In genomic region chr1:202130275-202130646, GRCh38 we compare ENCODE assay signal across 14 cellular contexts. TPM values are rescaled to one million over a fixed set of nuclear protein-coding genes. Genes with fewer than 3 reads are reported as not detected.
DNase-seq lines count a peak whose midpoint lies in the region; ATAC-seq, FAIRE-seq and TF ChIP-seq lines count a peak whose summit lies in the region.
"Had no signal": no experiment of that assay in that cellular context is flagged by ENCODE, and none has a peak within 500 bp of the region (broad histone marks: within the 10 kb centered on the region; RNA-seq: fewer than 3 reads in every experiment).

No MANE protein-coding gene starts in this region.

- intact Hi-C loops in prostate gland (cut with DNase I), result loop anchor here (10.0 kb wide), 1 partner anchor 235 kb away; no protein-coding TSS in a partner anchor

- no peak for FAIRE-seq in A549 (lab: Jason Lieb, UNC)

- no peak overlapping the region for H3K4ac ChIP-seq in neuronal stem cell (ENCODE audit: low read length)

- no peaks in the 10 kb centered on the region for H3K27me3 ChIP-seq in ectodermal cell (ENCODE audit: control insufficient read depth, insufficient read depth, low read length, poor library complexity, severe bottlenecking)
- no peaks in the 10 kb centered on the region for H3K27me3 ChIP-seq in neuronal stem cell (ENCODE audit: control insufficient read depth in 3 of 3, insufficient read depth in 3 of 3, low read depth in 1 of 3, low read length in 3 of 3)
- H3K27me3 ChIP-seq in prostate gland (replicated peaks; ENCODE audit: insufficient read depth), result no peaks in the 10 kb centered on the region
- H3K27me3 ChIP-seq: left lung had no signal

- H3K36me3 ChIP-seq in ectodermal cell (ENCODE audit: control insufficient read depth, insufficient read depth, low read length) (peaks cover 10% of the 10 kb centered on the region), neuronal stem cell (replicated peaks in 1 of 2; ENCODE audit: control insufficient read depth in 2 of 2, insufficient read depth in 2 of 2, low read length in 2 of 2) (peaks cover 8 to 28% of the 10 kb centered on the region in 2 donors), prostate gland (no peaks in the 10 kb centered on the region)

- 74% methylated on average over 9 of the region's 10 CpGs for WGBS in A549 (ENCODE audit: missing lambda C conversion rate)
- WGBS in ectodermal cell, 2 experiments, result 70 to 79% methylated on average over 10 of the region's 10 CpGs
- WGBS in neuronal stem cell (ENCODE audit: extremely low coverage in 2 of 2, insufficient read length in 2 of 2, insufficient replicate concordance in 1 of 2), 2 donors, result no CpG with 5 or more reads among the region's 10 CpGs
- WGBS in prostate gland, result 30% methylated on average over 10 of the region's 10 CpGs

- H2AK5ac ChIP-seq in neuronal stem cell (ENCODE audit: low read depth, low read length), result peak overlapping the region; percentile 89

- H3K27ac ChIP-seq in A549 (peak overlapping the region in 1 of 2 experiments; percentile 31; a peak in 1 of 6 replicates), ectodermal cell (ENCODE audit: insufficient read depth, low read depth, low read length, poor library complexity, severe bottlenecking) (peak overlapping the region; percentile 62), neuronal stem cell (replicated peaks; ENCODE audit: low read length) (no peak overlapping the region), prostate gland (peak overlapping the region in 1 of 2 donors; percentile 83)
- H3K27ac ChIP-seq: neutrophil had no signal

- H4K91ac ChIP-seq in neuronal stem cell (ENCODE audit: low read depth, low read length, poor library complexity), result no peak overlapping the region

- no peak for TF ChIP-seq POLR2A in A549 (IDR thresholded peaks at IDR 0.05; ENCODE audit: low read length)
- TF ChIP-seq POLR2A in prostate gland (IDR thresholded peaks at IDR 0.05), result no peak

- H3K9ac ChIP-seq in neuronal stem cell (ENCODE audit: low read depth, low read length, poor library complexity), result peak overlapping the region; percentile 39

- H2AFZ ChIP-seq in neuronal stem cell (ENCODE audit: low read length), result peak overlapping the region; percentile 42

- no peak for TF ChIP-seq EP300 in A549 (IDR thresholded peaks at IDR 0.05)

- H3K14ac ChIP-seq in neuronal stem cell (ENCODE audit: low read length), result no peak overlapping the region

- peak overlapping the region; percentile 90 for H2BK5ac ChIP-seq in neuronal stem cell (ENCODE audit: low read length)

- no peak overlapping the region for H2BK120ac ChIP-seq in neuronal stem cell (ENCODE audit: low read depth, low read length)

- no peak overlapping the region for H3K4me2 ChIP-seq in A549
- H3K4me2 ChIP-seq in neuronal stem cell (ENCODE audit: insufficient read depth, low read length, poor library complexity, severe bottlenecking), result no peak overlapping the region

- H3K79me1 ChIP-seq in neuronal stem cell (ENCODE audit: low read depth, low read length), result no peaks in the 10 kb centered on the region

- H2BK12ac ChIP-seq in neuronal stem cell (ENCODE audit: low read length), result peak overlapping the region; percentile 78

- CTCF ChIA-PET in A549 (lab: Yijun Ruan, JAX), result interaction anchor here (0.9 to 31.9 kb wide), 5 partner anchors 8 to 235 kb away, joined by 3 to 1624 read pairs (median 25); partner anchors contain the start of genes ELF3, GPR37L1 and RNPEP

- ATAC-seq in A549, result peak; percentile 10 to 28; a peak in 3 of 6 replicates
- ATAC-seq: left lung had no signal

- H3K18ac ChIP-seq in neuronal stem cell (ENCODE audit: low read length), result peak overlapping the region; percentile 93

- POLR2A ChIA-PET in A549 (lab: Yijun Ruan, JAX), result no interaction called here

- H3K9me3 ChIP-seq in A549 (no peaks in the 10 kb centered on the region), ectodermal cell (ENCODE audit: control insufficient read depth, low read length) (no peaks in the 10 kb centered on the region), neuronal stem cell (replicated peaks in 1 of 2; ENCODE audit: control insufficient read depth in 2 of 2, insufficient read depth in 1 of 2, low read depth in 1 of 2, low read length in 2 of 2) (peaks cover 0 to 2% of the 10 kb centered on the region in 2 donors), prostate gland (no peaks in the 10 kb centered on the region)
- H3K9me3 ChIP-seq: left lung, neutrophil had no signal

- no peak for TF ChIP-seq RAD21 in A549 (conservative IDR thresholded peaks at IDR 0.05 in 1 of 2, IDR thresholded peaks at IDR 0.05 in 1 of 2)

- no peak for DNase-seq in A549 (ENCODE audit: low read depth in 1 of 2, low spot score in 1 of 2)
- DNase-seq in NCI-H1105 (lab: John Stamatoyannopoulos, UW), result peak; percentile 32
- DNase-seq in neuronal stem cell (ENCODE audit: low spot score), result no peak
- DNase-seq in prostate gland (ENCODE audit: low spot score), result no peak
- no peak for DNase-seq in hepatic stellate cell (ENCODE audit: low spot score)
- no peak for DNase-seq in activated CD4-positive, CD25-positive, alpha-beta regulatory T cell treated with anti-CD3 and anti-CD28 coated beads, Interleukin-2, amount 50 U/mL, for 72 hours
- DNase-seq in NCI-H1694 treated with DMSO at 0.1 percent for 48 hours (lab: John Stamatoyannopoulos, UW), result no peak
- DNase-seq: AML-193, foreskin melanocyte, left lung, NCI-H2029 treated with DMSO at 0.1 percent for 48 hours had no signal

- TF ChIP-seq CTCF in A549 (IDR thresholded peaks at IDR 0.05) (no peak), prostate gland (IDR thresholded peaks at IDR 0.05) (no peak)

- H4K8ac ChIP-seq in neuronal stem cell (ENCODE audit: low read depth, low read length), result no peak overlapping the region

- H3K4me1 ChIP-seq in A549, result 0 out of 3 replicates have a peak, but pooled peaks cover 5% of the 10 kb centered on the region
- H3K4me1 ChIP-seq in ectodermal cell (ENCODE audit: control insufficient read depth, insufficient read depth, low read length), result peaks cover 11% of the 10 kb centered on the region
- peaks cover 20 to 21% of the 10 kb centered on the region in 2 donors for H3K4me1 ChIP-seq in neuronal stem cell (ENCODE audit: control insufficient read depth in 2 of 2, insufficient read depth in 1 of 2, low read depth in 1 of 2, low read length in 2 of 2)
- H3K4me1 ChIP-seq in prostate gland (replicated peaks), result peaks cover 16% of the 10 kb centered on the region

- H3K4me3 ChIP-seq in A549 (no peak overlapping the region), ectodermal cell (ENCODE audit: insufficient read depth, low read depth, low read length) (no peak overlapping the region), neuronal stem cell (ENCODE audit: low read length in 2 of 2) (no peak overlapping the region), prostate gland (no peak overlapping the region)
- H3K4me3 ChIP-seq: left lung had no signal

- peak overlapping the region; percentile 11 for H3K23ac ChIP-seq in neuronal stem cell (ENCODE audit: low read depth, low read length, poor library complexity)

- peak overlapping the region; percentile 54 for H2BK15ac ChIP-seq in neuronal stem cell (ENCODE audit: low read length)

TF ChIP-seq in A549, 52 proteins besides CTCF, POLR2A, EP300 and RAD21:
- TF ChIP-seq NFE2L2 (conservative IDR thresholded peaks at IDR 0.05; ENCODE audit: low read length) (no peak), MAFK (IDR thresholded peaks at IDR 0.05; ENCODE audit: partially characterized antibody) (no peak)

RNA-seq across cellular contexts. Expression of gene GPR37L1, which starts 7.5 kb away (rescaled TPM):
- polyA plus RNA-seq in A549 (2011; rRNA removed) (0.13 and 0.15 TPM in 2 replicates), A549 (2017; fragmentation: RNase III; extraction: RNeasy Plus Mini Kit Qiagen cat#74134 plus additional on column Dnase treatment) (0.08 to 0.09 TPM (median 0.09 TPM) in 3 replicates)
- polyA plus RNA-seq in A549 (2012; cell fraction: cytosol; rRNA removed), result 0.08 and 0.12 TPM in 2 replicates
- polyA plus RNA-seq in A549 (2012; cell fraction: nucleus; rRNA removed), result 0.24 and 0.27 TPM in 2 replicates
- 0.15 and 0.21 TPM in 2 replicates for polyA minus RNA-seq in A549 (2011; rRNA and poly(A)+ RNA removed)
- 0.31 TPM for polyA plus RNA-seq in ectodermal cell (2013, experiment 1 of 4)
- 0.25 TPM for polyA plus RNA-seq in ectodermal cell (2013, experiment 2 of 4)
- 0.32 TPM for polyA plus RNA-seq in ectodermal cell (2013, experiment 3 of 4)
- 0.36 TPM for polyA plus RNA-seq in ectodermal cell (2013, experiment 4 of 4)
- polyA plus RNA-seq in neuronal stem cell (2013, experiment 1 of 2), result 0.06 TPM
- 0.08 TPM for polyA plus RNA-seq in neuronal stem cell (2013, experiment 2 of 2)
- under 1 TPM; 0.09 to 0.28 TPM for total RNA-seq in prostate gland
- total RNA-seq: dermis microvascular lymphatic vessel endothelial cell had no signal

RNA-seq across cellular contexts. Expression of gene ARL8A, which starts 14.3 kb away (rescaled TPM):
- polyA plus RNA-seq in A549 (2011; rRNA removed) (49.8 and 57.8 TPM in 2 replicates), A549 (2017; fragmentation: RNase III; extraction: RNeasy Plus Mini Kit Qiagen cat#74134 plus additional on column Dnase treatment) (18.0 to 25.6 TPM (median 23.4 TPM) in 3 replicates)
- 31.8 and 37.2 TPM in 2 replicates for polyA plus RNA-seq in A549 (2012; cell fraction: cytosol; rRNA removed)
- polyA plus RNA-seq in A549 (2012; cell fraction: nucleus; rRNA removed), result 30.9 and 32.5 TPM in 2 replicates
- polyA minus RNA-seq in A549 (2011; rRNA and poly(A)+ RNA removed), result 26.5 and 50.1 TPM in 2 replicates
- 32.2 TPM for polyA plus RNA-seq in ectodermal cell (2013, experiment 1 of 4)
- 33.4 TPM for polyA plus RNA-seq in ectodermal cell (2013, experiment 2 of 4)
- polyA plus RNA-seq in ectodermal cell (2013, experiment 3 of 4), result 33.8 TPM
- 41.1 TPM for polyA plus RNA-seq in ectodermal cell (2013, experiment 4 of 4)
- 33.4 TPM for polyA plus RNA-seq in neuronal stem cell (2013, experiment 1 of 2)
- polyA plus RNA-seq in neuronal stem cell (2013, experiment 2 of 2), result 32.1 TPM
- 100 to 1,000 TPM in 1 of 2 donors, 10 to 100 TPM in 1; 39.9 to 102 TPM for total RNA-seq in prostate gland

RNA-seq across cellular contexts. Expression of gene PTPN7, which starts 30.1 kb away (rescaled TPM):
- 0.08 TPM in 1 of 2 replicates, not detected in the other for polyA plus RNA-seq in A549 (2011; rRNA removed)
- 0.03 and 0.07 TPM in 2 replicates for polyA plus RNA-seq in A549 (2012; cell fraction: cytosol; rRNA removed)
- 0.06 TPM in 1 of 2 replicates, not detected in the other for polyA plus RNA-seq in A549 (2012; cell fraction: nucleus; rRNA removed)
- not detected in 3 replicates for polyA plus RNA-seq in A549 (2017; fragmentation: RNase III; extraction: RNeasy Plus Mini Kit Qiagen cat#74134 plus additional on column Dnase treatment)
- not detected in 2 replicates for polyA minus RNA-seq in A549 (2011; rRNA and poly(A)+ RNA removed)
- not detected for polyA plus RNA-seq in ectodermal cell (2013, experiment 1 of 4)
- not detected for polyA plus RNA-seq in ectodermal cell (2013, experiment 2 of 4)
- not detected for polyA plus RNA-seq in ectodermal cell (2013, experiment 3 of 4)
- polyA plus RNA-seq in ectodermal cell (2013, experiment 4 of 4), result 0.12 TPM
- polyA plus RNA-seq in neuronal stem cell (2013, experiment 1 of 2), result not detected
- polyA plus RNA-seq in neuronal stem cell (2013, experiment 2 of 2), result not detected
- 10 to 100 TPM in 1 of 2 donors, under 1 TPM in 1; 0.73 to 61.8 TPM for total RNA-seq in prostate gland
